ENCODE assay signal across 8 cellular contexts in the genomic region with DNA sequence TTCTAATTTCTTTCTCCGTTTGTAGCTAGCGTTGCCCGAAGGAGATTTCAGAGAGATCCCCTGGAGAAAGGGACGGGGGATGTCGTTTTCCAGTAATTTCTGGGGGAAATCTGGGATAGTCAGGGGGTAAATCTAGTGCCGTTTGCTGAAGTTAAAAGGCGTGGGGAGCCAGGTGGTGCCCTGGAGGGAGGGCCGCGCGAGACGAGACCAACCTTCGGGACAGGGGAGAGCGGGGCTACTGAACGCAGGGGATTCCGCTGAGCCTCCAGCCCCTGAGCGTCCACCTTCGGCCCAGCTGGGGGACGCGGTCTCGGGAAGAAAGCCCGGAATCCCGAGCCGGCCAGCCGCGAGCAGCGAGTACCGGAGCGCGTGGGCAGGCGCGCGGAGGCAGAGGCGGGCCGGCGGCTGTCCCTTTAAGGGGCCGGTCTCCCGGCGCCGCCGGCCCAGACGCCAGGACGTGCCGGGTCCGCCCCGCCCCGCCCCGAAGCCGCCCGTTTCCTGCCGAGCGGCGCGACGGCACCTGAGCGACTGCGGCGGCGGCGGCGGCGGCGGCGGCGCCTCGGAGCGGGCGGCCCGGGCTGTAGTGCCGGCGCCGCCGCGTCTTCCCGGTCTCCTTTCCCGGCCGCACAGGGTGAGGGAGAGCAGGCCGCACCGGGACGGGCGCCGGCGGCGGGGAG. TPM values are rescaled to one million over a fixed set of nuclear protein-coding genes. Genes with fewer than 3 reads are reported as not detected.
DNase-seq lines count a peak whose midpoint lies in the region; ATAC-seq and TF ChIP-seq lines count a peak whose summit lies in the region.

A gene with protein sequence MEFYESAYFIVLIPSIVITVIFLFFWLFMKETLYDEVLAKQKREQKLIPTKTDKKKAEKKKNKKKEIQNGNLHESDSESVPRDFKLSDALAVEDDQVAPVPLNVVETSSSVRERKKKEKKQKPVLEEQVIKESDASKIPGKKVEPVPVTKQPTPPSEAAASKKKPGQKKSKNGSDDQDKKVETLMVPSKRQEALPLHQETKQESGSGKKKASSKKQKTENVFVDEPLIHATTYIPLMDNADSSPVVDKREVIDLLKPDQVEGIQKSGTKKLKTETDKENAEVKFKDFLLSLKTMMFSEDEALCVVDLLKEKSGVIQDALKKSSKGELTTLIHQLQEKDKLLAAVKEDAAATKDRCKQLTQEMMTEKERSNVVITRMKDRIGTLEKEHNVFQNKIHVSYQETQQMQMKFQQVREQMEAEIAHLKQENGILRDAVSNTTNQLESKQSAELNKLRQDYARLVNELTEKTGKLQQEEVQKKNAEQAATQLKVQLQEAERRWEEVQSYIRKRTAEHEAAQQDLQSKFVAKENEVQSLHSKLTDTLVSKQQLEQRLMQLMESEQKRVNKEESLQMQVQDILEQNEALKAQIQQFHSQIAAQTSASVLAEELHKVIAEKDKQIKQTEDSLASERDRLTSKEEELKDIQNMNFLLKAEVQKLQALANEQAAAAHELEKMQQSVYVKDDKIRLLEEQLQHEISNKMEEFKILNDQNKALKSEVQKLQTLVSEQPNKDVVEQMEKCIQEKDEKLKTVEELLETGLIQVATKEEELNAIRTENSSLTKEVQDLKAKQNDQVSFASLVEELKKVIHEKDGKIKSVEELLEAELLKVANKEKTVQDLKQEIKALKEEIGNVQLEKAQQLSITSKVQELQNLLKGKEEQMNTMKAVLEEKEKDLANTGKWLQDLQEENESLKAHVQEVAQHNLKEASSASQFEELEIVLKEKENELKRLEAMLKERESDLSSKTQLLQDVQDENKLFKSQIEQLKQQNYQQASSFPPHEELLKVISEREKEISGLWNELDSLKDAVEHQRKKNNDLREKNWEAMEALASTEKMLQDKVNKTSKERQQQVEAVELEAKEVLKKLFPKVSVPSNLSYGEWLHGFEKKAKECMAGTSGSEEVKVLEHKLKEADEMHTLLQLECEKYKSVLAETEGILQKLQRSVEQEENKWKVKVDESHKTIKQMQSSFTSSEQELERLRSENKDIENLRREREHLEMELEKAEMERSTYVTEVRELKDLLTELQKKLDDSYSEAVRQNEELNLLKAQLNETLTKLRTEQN (N-terminal part only) (plus strand): TSS at position 484 of the 677 bp plus-strand sequence. CDS start 31,842 bp downstream, outside the sequence.

- H3K27ac ChIP-seq in SK-N-SH (ENCODE audit: low read depth in 2 of 2, low read length in 1 of 2) (peak within 1 kb of the TSS; percentile 79 to 87), temporal lobe (ENCODE audit: low read depth, low read length) (peak within 1 kb of the TSS; percentile 44)

- H3K9ac ChIP-seq in ES-I3 (ENCODE audit: low read depth, low read length) (peak within 1 kb of the TSS; percentile 98), Loucy (ENCODE audit: low read depth, low read length, poor library complexity, severe bottlenecking) (peak within 1 kb of the TSS; percentile 89), SK-N-SH (peak within 1 kb of the TSS; percentile 93)

- no peaks in the 10 kb centered on the region for H3F3A ChIP-seq in Loucy (ENCODE audit: low read depth)
- H3F3A ChIP-seq in SK-N-SH (replicated peaks; ENCODE audit: insufficient read depth) = peaks cover 4% of the 10 kb centered on the region

- peak within 1 kb of the TSS; percentile 90 for H2AFZ ChIP-seq in Loucy (ENCODE audit: low read length)
- peak within 1 kb of the TSS; percentile 94 for H2AFZ ChIP-seq in SK-N-SH (ENCODE audit: low read depth)

- no peaks in the 10 kb centered on the region for H3K27me3 Mint-ChIP-seq in activated naive CD4-positive, alpha-beta T cell treated with anti-CD3 and anti-CD28 coated beads, Interleukin-2, amount 10 ng/mL, durations not matched to agents 7 days and 5 days

- H3K4me3 Mint-ChIP-seq in activated naive CD4-positive, alpha-beta T cell treated with anti-CD3 and anti-CD28 coated beads, Interleukin-2, amount 10 ng/mL, durations not matched to agents 7 days and 5 days = peak within 1 kb of the TSS; percentile 90

- WGBS in SK-N-SH (ENCODE audit: low lambda C conversion rate) = 1% methylated on average over 15 of the region's 83 CpGs

- peak; percentile 57 for DNase-seq in H4 (ENCODE audit: low spot score)
- peak; percentile 94 for DNase-seq in SK-N-SH
- DNase-seq in activated naive CD4-positive, alpha-beta T cell treated with anti-CD3 and anti-CD28 coated beads, Interleukin-2, amount 10 ng/mL, durations not matched to agents 7 days and 5 days = peak; percentile 89
- peak; percentile 81 for DNase-seq in globus pallidus (ENCODE audit: low spot score)
- no peak for DNase-seq in omental fat pad (ENCODE audit: low spot score)

- H3K27me3 ChIP-seq in Loucy (ENCODE audit: insufficient read depth, low read length, poor library complexity, severe bottlenecking) (no peaks in the 10 kb centered on the region), SK-N-SH (ENCODE audit: insufficient read depth) (no peaks in the 10 kb centered on the region)

- H3K4me1 ChIP-seq in ES-I3 (ENCODE audit: insufficient read depth, low read length) (peaks cover 9% of the 10 kb centered on the region), Loucy (ENCODE audit: insufficient read depth, low read length, poor library complexity, severe bottlenecking) (peaks cover 48% of the 10 kb centered on the region), SK-N-SH (ENCODE audit: control insufficient read depth in 1 of 2, insufficient read depth in 2 of 2, low read depth in 1 of 2, low read length in 1 of 2) (peaks cover 21 to 35% of the 10 kb centered on the region in 2 experiments)

- no peak for TF ChIP-seq CTCF in Loucy (conservative IDR thresholded peaks at IDR 0.05; ENCODE audit: low read length)
- TF ChIP-seq CTCF in SK-N-SH (IDR thresholded peaks at IDR 0.05) = no peak
- TF ChIP-seq CTCF in omental fat pad (IDR thresholded peaks at IDR 0.05) = no peak

- H3K4me2 ChIP-seq in Loucy (ENCODE audit: low read depth, low read length, poor library complexity, severe bottlenecking) = peak within 1 kb of the TSS; percentile 87
- peak within 1 kb of the TSS; percentile 91 for H3K4me2 ChIP-seq in SK-N-SH

- CTCF ChIA-PET in SK-N-SH (lab: Yijun Ruan, JAX) = interaction anchor here (0.8 to 2.2 kb wide), 2 partner anchors 125 to 134 kb away, joined by 4 to 11 read pairs; no protein-coding TSS in a partner anchor
- CTCF ChIA-PET in activated naive CD4-positive, alpha-beta T cell treated with anti-CD3 and anti-CD28 coated beads, Interleukin-2, amount 10 ng/mL, durations not matched to agents 7 days and 5 days (lab: Charles Lee) = no interaction called here

- H3K36me3 ChIP-seq in ES-I3 (ENCODE audit: insufficient read depth, low read length) = no peaks in the 10 kb centered on the region
- no peaks in the 10 kb centered on the region for H3K36me3 ChIP-seq in Loucy (ENCODE audit: insufficient read depth, low read length)
- peaks cover 3 to 4% of the 10 kb centered on the region in 2 experiments for H3K36me3 ChIP-seq in SK-N-SH (replicated peaks in 1 of 2; ENCODE audit: control insufficient read depth in 1 of 2, insufficient read depth in 2 of 2, low read length in 1 of 2)

- peak; percentile 93 for ATAC-seq in omental fat pad (ENCODE audit: low FRiP score)

- peaks cover 43% of the 10 kb centered on the region for H4K20me1 ChIP-seq in Loucy (ENCODE audit: insufficient read depth, low read length, poor library complexity, severe bottlenecking)
- peaks cover 42% of the 10 kb centered on the region for H4K20me1 ChIP-seq in SK-N-SH (ENCODE audit: insufficient read depth)

- POLR2A ChIA-PET in SK-N-SH (lab: Yijun Ruan, JAX) = no interaction called here

- no peaks in the 10 kb centered on the region for H3K9me2 ChIP-seq in Loucy (replicated peaks; ENCODE audit: low read depth, low read length)
- no peaks in the 10 kb centered on the region for H3K9me2 ChIP-seq in SK-N-SH

- TF ChIP-seq EP300 in SK-N-SH (IDR thresholded peaks at IDR 0.05; ENCODE audit: borderline replicate concordance in 1 of 2, low read depth in 1 of 2, low read length in 1 of 2) = no peak; a peak in 1 of 4 replicates

- H3K9me3 Mint-ChIP-seq in activated naive CD4-positive, alpha-beta T cell treated with anti-CD3 and anti-CD28 coated beads, Interleukin-2, amount 10 ng/mL, durations not matched to agents 7 days and 5 days = no peaks in the 10 kb centered on the region

- peak within 1 kb of the TSS; percentile 88 for H3K27ac Mint-ChIP-seq in activated naive CD4-positive, alpha-beta T cell treated with anti-CD3 and anti-CD28 coated beads, Interleukin-2, amount 10 ng/mL, durations not matched to agents 7 days and 5 days

- peaks cover 2% of the 10 kb centered on the region for H3K36me3 Mint-ChIP-seq in activated naive CD4-positive, alpha-beta T cell treated with anti-CD3 and anti-CD28 coated beads, Interleukin-2, amount 10 ng/mL, durations not matched to agents 7 days and 5 days

- H3K79me2 ChIP-seq in Loucy (ENCODE audit: insufficient read depth, low read length) = peaks cover 55% of the 10 kb centered on the region
- peaks cover 63% of the 10 kb centered on the region for H3K79me2 ChIP-seq in SK-N-SH (ENCODE audit: insufficient read depth)

- peaks cover 33% of the 10 kb centered on the region for H3K4me1 Mint-ChIP-seq in activated naive CD4-positive, alpha-beta T cell treated with anti-CD3 and anti-CD28 coated beads, Interleukin-2, amount 10 ng/mL, durations not matched to agents 7 days and 5 days

- H3K4me3 ChIP-seq in Loucy (ENCODE audit: low read length, poor library complexity, severe bottlenecking) = peak within 1 kb of the TSS; percentile 92
- H3K4me3 ChIP-seq in SK-N-SH (ENCODE audit: low read depth in 2 of 2, low read length in 1 of 2) = peak within 1 kb of the TSS; percentile 89 to 94

- no peak for TF ChIP-seq RAD21 in SK-N-SH (IDR thresholded peaks at IDR 0.05; ENCODE audit: low read length)

- no peaks in the 10 kb centered on the region for H3K9me3 ChIP-seq in ES-I3 (ENCODE audit: control insufficient read depth, insufficient read depth, low read length)
- no peaks in the 10 kb centered on the region for H3K9me3 ChIP-seq in Loucy (ENCODE audit: insufficient read depth, low read depth, low read length)
- H3K9me3 ChIP-seq in SK-N-SH = no peaks in the 10 kb centered on the region

TF ChIP-seq in SK-N-SH, 30 proteins besides CTCF, POLR2A, EP300 and RAD21 (continues in another document):
- TF ChIP-seq JUND (IDR thresholded peaks at IDR 0.05) = no peak
- no peak for TF ChIP-seq EZH2phosphoT487 (IDR thresholded peaks at IDR 0.05; ENCODE audit: borderline replicate concordance, low read depth)
- no peak for TF ChIP-seq TCF12 (IDR thresholded peaks at IDR 0.05)
- TF ChIP-seq GABPA (IDR thresholded peaks at IDR 0.05; ENCODE audit: low read depth) = no peak; the same call in 1 of the 2 replicates

RNA-seq across cellular contexts. Expression of the gene that starts here (rescaled TPM):
- 75.7 and 77.4 TPM in 2 replicates for total RNA-seq in H4 (2014; rRNA removed; shearing (Covaris generic))
- 39.5 and 46.1 TPM in 2 replicates for polyA plus RNA-seq in SK-N-SH (2012; rRNA removed)
- polyA plus RNA-seq in SK-N-SH (2012; cell fraction: cytosol; rRNA removed) = 62.4 and 89.8 TPM in 2 replicates
- polyA plus RNA-seq in SK-N-SH (2012; cell fraction: nucleus; rRNA removed) = 18.5 and 45.8 TPM in 2 replicates
- total RNA-seq in omental fat pad = 100 to 1,000 TPM; 114 to 165 (median 139) TPM
- 66.6 TPM for total RNA-seq in temporal lobe
